ENCODE assay signal across 21 cellular contexts in genomic region chr14:63288853-63289252, GRCh38. TPM values are rescaled to one million over a fixed set of nuclear protein-coding genes. Genes with fewer than 3 reads are reported as not detected.
"Had no signal": no experiment of that assay in that cellular context is flagged by ENCODE, and none has a peak within 500 bp of the region (broad histone marks: within the 10 kb centered on the region; RNA-seq: fewer than 3 reads in every experiment).

No MANE protein-coding gene starts in this region.

- H3K4me3 ChIP-seq: pancreas, thoracic aorta had no signal

- H3K36me3 ChIP-seq: brain microvascular endothelial cell, pancreas had no signal

- DNase-seq: activated effector memory CD4-positive, alpha-beta T cell treated with anti-CD3 and anti-CD28 coated beads, Interleukin-2, amount 50 U/mL, for 16 hours; activated T-cell treated with anti-CD3 and anti-CD28 coated beads, Interleukin-2, amount 50 U/mL, for 24 hours; amygdala; brain microvascular endothelial cell; cerebellar nuclear complex; hippocampal formation; left ventricle myocardium superior; mesendoderm; pancreas; retina; stimulated activated CD4-positive, alpha-beta T cell treated with anti-CD3 and anti-CD28 coated beads, Interleukin-15, amount 100 ng/mL, for 24 hours; stimulated activated CD4-positive, alpha-beta T cell treated with anti-CD3 and anti-CD28 coated beads, Interleukin-4, amount 100 ng/mL, for 24 hours; stimulated activated naive CD8-positive, alpha-beta T cell treated with anti-CD3 and anti-CD28 coated beads, Interleukin-15, amount 100 ng/mL, for 72 hours had no signal

- H3K27me3 ChIP-seq: brain microvascular endothelial cell, pancreas had no signal

- ATAC-seq: pancreas; stimulated activated naive CD8-positive, alpha-beta T cell treated with anti-CD3 and anti-CD28 coated beads, Interleukin-15, amount 100 ng/mL, for 72 hours had no signal

- H3K4me1 Mint-ChIP-seq: stimulated activated naive CD8-positive, alpha-beta T cell treated with anti-CD3 and anti-CD28 coated beads, Interleukin-15, amount 100 ng/mL, for 72 hours had no signal

- H3K9me3 ChIP-seq: pancreas, thoracic aorta had no signal

- H3K4me3 Mint-ChIP-seq: activated naive CD8-positive, alpha-beta T cell; activated T-cell treated with anti-CD3 and anti-CD28 coated beads, Interleukin-2, amount 50 U/mL, for 24 hours; neural crest cell; stimulated activated naive CD8-positive, alpha-beta T cell treated with anti-CD3 and anti-CD28 coated beads, Interleukin-15, amount 100 ng/mL, for 72 hours had no signal

- H3K27ac ChIP-seq: brain microvascular endothelial cell, pancreas, thoracic aorta had no signal

- H3K36me3 Mint-ChIP-seq: activated naive CD8-positive, alpha-beta T cell had no signal

- H3K9me3 Mint-ChIP-seq: activated T-cell treated with anti-CD3 and anti-CD28 coated beads, Interleukin-2, amount 50 U/mL, for 24 hours; neural crest cell; stimulated activated naive CD8-positive, alpha-beta T cell treated with anti-CD3 and anti-CD28 coated beads, Interleukin-15, amount 100 ng/mL, for 72 hours had no signal

- H3K4me1 ChIP-seq: pancreas had no signal

- H3K27ac Mint-ChIP-seq: activated naive CD8-positive, alpha-beta T cell; activated T-cell treated with anti-CD3 and anti-CD28 coated beads, Interleukin-2, amount 50 U/mL, for 24 hours had no signal

RNA-seq across cellular contexts. Expression of gene GPHB5, which starts 29.9 kb away (rescaled TPM):
- total RNA-seq: dermis microvascular lymphatic vessel endothelial cell, glomerular endothelial cell, kidney epithelial cell, left ventricle myocardium superior, neural crest cell, pancreas, skeletal muscle tissue, thoracic aorta, urinary bladder had no signal
